18 cellular contexts compared by ENCODE assay signal in genomic region chr1:214864896-214865688, GRCh38.
DNase-seq lines count a peak whose midpoint lies in the region; ATAC-seq, FAIRE-seq and TF ChIP-seq lines count a peak whose summit lies in the region.
"Had no signal": no experiment of that assay in that cellular context is flagged by ENCODE, and none has a peak within 500 bp of the region (broad histone marks: within the 10 kb centered on the region; RNA-seq: fewer than 3 reads in every experiment).

No MANE protein-coding gene starts in this region.

- DNase-seq in Caki2 (ENCODE audit: low read depth) (peak; percentile 21), M059J (ENCODE audit: low read depth) (peak; percentile 54), epidermal melanocyte (ENCODE audit: insufficient read length, low spot score) (peak; percentile 22), HepG2 (ENCODE audit: low spot score) (no peak), 8988T (no peak)
- DNase-seq in CD4-positive, alpha-beta T cell: no peak
- DNase-seq in activated T-cell treated with anti-CD3 and anti-CD28 coated beads, Interleukin-2, amount 50 U/mL, for 4 hours: no peak
- DNase-seq: activated CD4-positive, alpha-beta T cell treated with anti-CD3 and anti-CD28 coated beads for 48 hours; activated T-cell treated with anti-CD3 and anti-CD28 coated beads, Interleukin-2, amount 50 U/mL, for 1 hour; C1 segment of cervical spinal cord; glutamatergic neuron; left cardiac atrium; NCI-H1930; Peyer's patch had no signal

- no peaks in the 10 kb centered on the region for H4K20me1 ChIP-seq in HepG2 (ENCODE audit: insufficient read depth, low read length)

- no peak overlapping the region for H3K4me2 ChIP-seq in HepG2 (ENCODE audit: low read depth, low read length)

- BruUV-seq in HepG2 (replicated peaks; lab: Mats Ljungman, UMichigan): no TSS peak

- intact Hi-C loops in HepG2 (cut with micrococcal nuclease; ENCODE audit: unreplicated experiment): no loop called here
- intact Hi-C loops in CD4-positive, alpha-beta T cell (cut with DNase I, micrococcal nuclease): no loop called here

- TF ChIP-seq CTCF in HepG2 (CRISPR knock-in tag; IDR thresholded peaks at IDR 0.05): no peak
- no peak for TF ChIP-seq CTCF in CD4-positive, alpha-beta T cell (IDR thresholded peaks at IDR 0.05)

- H2AFZ ChIP-seq in HepG2 (ENCODE audit: low read length): no peak overlapping the region

- H3K79me2 ChIP-seq in HepG2 (ENCODE audit: insufficient read depth, low read length): no peaks in the 10 kb centered on the region

- CTCF ChIA-PET in HepG2 (lab: Yijun Ruan, JAX; ENCODE audit: low intra/inter-chr PET ratio, low total read pairs): no interaction called here
- CTCF ChIA-PET in CD4-positive, alpha-beta T cell (lab: Charles Lee): no interaction called here

- no peak overlapping the region for H3K27ac ChIP-seq in HepG2 (ENCODE audit: extremely low read length, insufficient read depth, low read length)
- H3K27ac ChIP-seq in CD4-positive, alpha-beta T cell (ENCODE audit: low read depth, low read length): no peak overlapping the region
- H3K27ac ChIP-seq: Peyer's patch, prostate gland had no signal

- no peak overlapping the region for H3K9ac ChIP-seq in HepG2 (ENCODE audit: insufficient read depth, low read depth, low read length)

- no peak for TF ChIP-seq POLR2A in HepG2 (IDR thresholded peaks at IDR 0.05; ENCODE audit: insufficient read depth in 1 of 2, low read depth in 2 of 2, low read length in 2 of 2)

- no peak for FAIRE-seq in HepG2 (lab: Jason Lieb, UNC)
- FAIRE-seq: H1 had no signal

- no peaks in the 10 kb centered on the region for H3K36me3 ChIP-seq in HepG2 (replicated peaks in 1 of 2; ENCODE audit: control insufficient read depth in 1 of 2, insufficient read depth in 2 of 2, low read length in 2 of 2)
- H3K36me3 ChIP-seq: Peyer's patch, prostate gland had no signal

- no peak overlapping the region for H3K27ac Mint-ChIP-seq in CD4-positive, alpha-beta T cell
- H3K27ac Mint-ChIP-seq: T-helper 1 cell treated with Interleukin-12 subunit alpha and Interleukin-12 subunit beta and Interleukin-4 antibody, amounts not matched to agents 30 μg/mL and 1 μg/mL, for 36 hours had no signal

- TF ChIP-seq EP300 in HepG2 (IDR thresholded peaks at IDR 0.05; ENCODE audit: low read depth in 2 of 2, low read length in 2 of 2): no peak
- TF ChIP-seq EP300 in HepG2 (CRISPR knock-in tag; IDR thresholded peaks at IDR 0.05; ENCODE audit: borderline replicate concordance): no peak

- H3K36me3 Mint-ChIP-seq in CD4-positive, alpha-beta T cell (ENCODE audit: low read depth): no peaks in the 10 kb centered on the region
- no peaks in the 10 kb centered on the region for H3K36me3 Mint-ChIP-seq in activated T-cell treated with anti-CD3 and anti-CD28 coated beads, Interleukin-2, amount 50 U/mL, for 4 hours (ENCODE audit: insufficient read depth)

- TF ChIP-seq RAD21 in HepG2 (CRISPR knock-in tag; IDR thresholded peaks at IDR 0.05): no peak

- no peaks in the 10 kb centered on the region for H3K9me3 Mint-ChIP-seq in CD4-positive, alpha-beta T cell
- H3K9me3 Mint-ChIP-seq in activated T-cell treated with anti-CD3 and anti-CD28 coated beads, Interleukin-2, amount 50 U/mL, for 4 hours: no peaks in the 10 kb centered on the region
- H3K9me3 Mint-ChIP-seq: T-helper 1 cell treated with Interleukin-12 subunit alpha and Interleukin-12 subunit beta and Interleukin-4 antibody, amounts not matched to agents 30 μg/mL and 1 μg/mL, for 36 hours had no signal

- H3K27me3 Mint-ChIP-seq in CD4-positive, alpha-beta T cell: peaks cover 4% of the 10 kb centered on the region
- H3K27me3 Mint-ChIP-seq in activated T-cell treated with anti-CD3 and anti-CD28 coated beads, Interleukin-2, amount 50 U/mL, for 4 hours (ENCODE audit: low read depth): no peaks in the 10 kb centered on the region

- H3K27me3 ChIP-seq in HepG2 (ENCODE audit: control insufficient read depth in 1 of 2, insufficient read depth in 2 of 2, low read length in 2 of 2): peaks cover 0 to 2% of the 10 kb centered on the region in 2 experiments; a peak in 1 of 5 replicates
- no peaks in the 10 kb centered on the region for H3K27me3 ChIP-seq in CD4-positive, alpha-beta T cell (ENCODE audit: control insufficient read depth, insufficient read depth, low read length)
- H3K27me3 ChIP-seq: Peyer's patch had no signal

- WGBS in HepG2 (ENCODE audit: low lambda C conversion rate): 16% methylated on average over 3 of the region's 3 CpGs

- no peak overlapping the region for H3K4me3 Mint-ChIP-seq in CD4-positive, alpha-beta T cell
- no peak overlapping the region for H3K4me3 Mint-ChIP-seq in activated T-cell treated with anti-CD3 and anti-CD28 coated beads, Interleukin-2, amount 50 U/mL, for 4 hours
- H3K4me3 Mint-ChIP-seq: T-helper 1 cell treated with Interleukin-12 subunit alpha and Interleukin-12 subunit beta and Interleukin-4 antibody, amounts not matched to agents 30 μg/mL and 1 μg/mL, for 36 hours had no signal

- ATAC-seq in HepG2: no peak
- no peak for ATAC-seq in GM18498 (IDR thresholded peaks at IDR 0.05; ENCODE audit: unreplicated experiment)
- no peak for ATAC-seq in CD4-positive, alpha-beta T cell (ENCODE audit: poor library complexity)
- no peak for ATAC-seq in activated T-cell treated with anti-CD3 and anti-CD28 coated beads, Interleukin-2, amount 50 U/mL, for 4 hours
- ATAC-seq: left cardiac atrium had no signal

- H3K4me1 Mint-ChIP-seq in CD4-positive, alpha-beta T cell (ENCODE audit: low read depth): no peaks in the 10 kb centered on the region
- H3K4me1 Mint-ChIP-seq in activated T-cell treated with anti-CD3 and anti-CD28 coated beads, Interleukin-2, amount 50 U/mL, for 4 hours (ENCODE audit: low read depth): no peaks in the 10 kb centered on the region

- no peaks in the 10 kb centered on the region for H3K9me3 ChIP-seq in HepG2 (ENCODE audit: low read length)
- no peaks in the 10 kb centered on the region for H3K9me3 ChIP-seq in CD4-positive, alpha-beta T cell (ENCODE audit: control insufficient read depth, low read length)
- H3K9me3 ChIP-seq: Peyer's patch, prostate gland had no signal

- in situ Hi-C loops in Caki2 (cut with HindIII; ENCODE audit: low pct_unique_long_range_greater_than_20kb, low sequenced_read_pairs) (no loop called here), HepG2 (cut with HindIII; ENCODE audit: extremely low pct_ligation_motif_present, low pct_unique_long_range_greater_than_20kb) (no loop called here)

- POLR2A ChIA-PET in HepG2 (lab: Yijun Ruan, JAX): no interaction called here
- POLR2A ChIA-PET in CD4-positive, alpha-beta T cell (lab: Charles Lee): no interaction called here

- no peaks in the 10 kb centered on the region for H3K4me1 ChIP-seq in HepG2 (ENCODE audit: insufficient read depth, low read length)
- H3K4me1 ChIP-seq: Peyer's patch, prostate gland had no signal

- no peak overlapping the region for H3K4me3 ChIP-seq in HepG2 (replicated peaks in 1 of 3; ENCODE audit: insufficient read depth in 1 of 3, low read depth in 2 of 3, low read length in 3 of 3)
- H3K4me3 ChIP-seq: Peyer's patch, prostate gland had no signal

TF ChIP-seq in HepG2, 621 proteins besides CTCF, POLR2A, EP300 and RAD21:
- TF ChIP-seq ZNF10 (CRISPR knock-in tag; IDR thresholded peaks at IDR 0.05; ENCODE audit: borderline replicate concordance, low read depth): no peak
- peak; percentile 16; the same call in 1 of the 2 replicates for TF ChIP-seq CEBPB (IDR thresholded peaks at IDR 0.05; ENCODE audit: borderline replicate concordance, low read depth, low read length)
TF ChIP-seq in HepG2: peak in this region for 1.

Comparison
In these comparisons a context has a peak if more than half of its experiments do, and no peak if none do; other contexts are left out.
1. DNase-seq: peak in Caki2 (single experiment), M059J (single experiment) and epidermal melanocyte (single experiment); none in HepG2 (single experiment), CD4-positive, alpha-beta T cell (0 of 10), 8988T (single experiment) and activated T-cell treated with anti-CD3 and anti-CD28 coated beads, Interleukin-2, amount 50 U/mL, for 4 hours (single experiment).